In genomic region chr9:124062172-124062571, GRCh38 we compare ENCODE assay signal across 1 cellular context.
TF ChIP-seq lines count a peak whose summit lies in the region.

No MANE protein-coding gene starts in this region.

TF ChIP-seq in K562, 482 proteins besides CTCF, POLR2A, EP300 and RAD21 (continued from another document):
- TF ChIP-seq PTBP1 (IDR thresholded peaks at IDR 0.05; ENCODE audit: low read depth, low read length) (0 out of 2 replicates have a peak, but pooled peaks have one; percentile 63), SOX6 (IDR thresholded peaks at IDR 0.05) (no peak), BCOR (IDR thresholded peaks at IDR 0.05) (peak; percentile 61), ZNF263 (CRISPR knock-in tag; IDR thresholded peaks at IDR 0.05; ENCODE audit: borderline replicate concordance) (no peak), REST (CRISPR knock-in tag; IDR thresholded peaks at IDR 0.05; ENCODE audit: low read depth) (no peak), SMAD3 (CRISPR knock-in tag; conservative IDR thresholded peaks at IDR 0.05) (no peak), TCFL5 (CRISPR knock-in tag; conservative IDR thresholded peaks at IDR 0.05) (no peak), ZC3H11A (IDR thresholded peaks at IDR 0.05; ENCODE audit: low read depth, low read length) (no peak), RBBP5 (IDR thresholded peaks at IDR 0.05; ENCODE audit: borderline replicate concordance, insufficient read depth, low read length, poor library complexity, severe bottlenecking) (no peak), RBM25 (IDR thresholded peaks at IDR 0.05; ENCODE audit: low read depth, low read length, severe bottlenecking) (peak; percentile 94), ZNF175 (CRISPR knock-in tag; IDR thresholded peaks at IDR 0.05; ENCODE audit: low read depth) (no peak), ZNF165 (CRISPR knock-in tag; IDR thresholded peaks at IDR 0.05; ENCODE audit: borderline replicate concordance) (no peak), RBM39 (optimal IDR thresholded peaks at IDR 0.05; ENCODE audit: low read depth, low read length) (no peak), NFRKB (IDR thresholded peaks at IDR 0.05; ENCODE audit: low read depth) (no peak), ESRRA (IDR thresholded peaks at IDR 0.05; ENCODE audit: borderline replicate concordance, low read depth) (peak; percentile 86), SAFB (IDR thresholded peaks at IDR 0.05; ENCODE audit: borderline replicate concordance, low read depth, low read length) (no peak), RCOR1 (IDR thresholded peaks at IDR 0.05; ENCODE audit: borderline replicate concordance in 1 of 2, low read depth in 2 of 2, low read length in 2 of 2) (peak in 1 of 2 experiments; percentile 40; a peak in 1 of 4 replicates), NFIC (IDR thresholded peaks at IDR 0.05) (no peak), CCAR2 (IDR thresholded peaks at IDR 0.05; ENCODE audit: low read depth, low read length) (no peak), E2F5 (CRISPR knock-in tag; IDR thresholded peaks at IDR 0.05) (no peak), CBX8 (IDR thresholded peaks at IDR 0.05; ENCODE audit: borderline replicate concordance, extremely low read depth, low read depth, low read length, poor library complexity, severe bottlenecking) (no peak), ZNF707 (CRISPR knock-in tag; conservative IDR thresholded peaks at IDR 0.05) (no peak), KDM1A (IDR thresholded peaks at IDR 0.05) (peak in 1 of 2 experiments; percentile 71; a peak in 3 of 4 replicates)
- TF ChIP-seq, protein P1, sequence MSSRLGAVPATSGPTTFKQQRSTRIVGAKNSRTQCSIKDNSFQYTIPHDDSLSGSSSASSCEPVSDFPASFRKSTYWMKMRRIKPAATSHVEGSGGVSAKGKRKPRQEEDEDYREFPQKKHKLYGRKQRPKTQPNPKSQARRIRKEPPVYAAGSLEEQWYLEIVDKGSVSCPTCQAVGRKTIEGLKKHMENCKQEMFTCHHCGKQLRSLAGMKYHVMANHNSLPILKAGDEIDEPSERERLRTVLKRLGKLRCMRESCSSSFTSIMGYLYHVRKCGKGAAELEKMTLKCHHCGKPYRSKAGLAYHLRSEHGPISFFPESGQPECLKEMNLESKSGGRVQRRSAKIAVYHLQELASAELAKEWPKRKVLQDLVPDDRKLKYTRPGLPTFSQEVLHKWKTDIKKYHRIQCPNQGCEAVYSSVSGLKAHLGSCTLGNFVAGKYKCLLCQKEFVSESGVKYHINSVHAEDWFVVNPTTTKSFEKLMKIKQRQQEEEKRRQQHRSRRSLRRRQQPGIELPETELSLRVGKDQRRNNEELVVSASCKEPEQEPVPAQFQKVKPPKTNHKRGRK (tag; IDR thresholded peaks at IDR 0.05) = no peak
- TF ChIP-seq, protein P2, sequence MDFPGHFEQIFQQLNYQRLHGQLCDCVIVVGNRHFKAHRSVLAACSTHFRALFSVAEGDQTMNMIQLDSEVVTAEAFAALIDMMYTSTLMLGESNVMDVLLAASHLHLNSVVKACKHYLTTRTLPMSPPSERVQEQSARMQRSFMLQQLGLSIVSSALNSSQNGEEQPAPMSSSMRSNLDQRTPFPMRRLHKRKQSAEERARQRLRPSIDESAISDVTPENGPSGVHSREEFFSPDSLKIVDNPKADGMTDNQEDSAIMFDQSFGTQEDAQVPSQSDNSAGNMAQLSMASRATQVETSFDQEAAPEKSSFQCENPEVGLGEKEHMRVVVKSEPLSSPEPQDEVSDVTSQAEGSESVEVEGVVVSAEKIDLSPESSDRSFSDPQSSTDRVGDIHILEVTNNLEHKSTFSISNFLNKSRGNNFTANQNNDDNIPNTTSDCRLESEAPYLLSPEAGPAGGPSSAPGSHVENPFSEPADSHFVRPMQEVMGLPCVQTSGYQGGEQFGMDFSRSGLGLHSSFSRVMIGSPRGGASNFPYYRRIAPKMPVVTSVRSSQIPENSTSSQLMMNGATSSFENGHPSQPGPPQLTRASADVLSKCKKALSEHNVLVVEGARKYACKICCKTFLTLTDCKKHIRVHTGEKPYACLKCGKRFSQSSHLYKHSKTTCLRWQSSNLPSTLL (IDR thresholded peaks at IDR 0.05) = no peak
- TF ChIP-seq, protein P3, sequence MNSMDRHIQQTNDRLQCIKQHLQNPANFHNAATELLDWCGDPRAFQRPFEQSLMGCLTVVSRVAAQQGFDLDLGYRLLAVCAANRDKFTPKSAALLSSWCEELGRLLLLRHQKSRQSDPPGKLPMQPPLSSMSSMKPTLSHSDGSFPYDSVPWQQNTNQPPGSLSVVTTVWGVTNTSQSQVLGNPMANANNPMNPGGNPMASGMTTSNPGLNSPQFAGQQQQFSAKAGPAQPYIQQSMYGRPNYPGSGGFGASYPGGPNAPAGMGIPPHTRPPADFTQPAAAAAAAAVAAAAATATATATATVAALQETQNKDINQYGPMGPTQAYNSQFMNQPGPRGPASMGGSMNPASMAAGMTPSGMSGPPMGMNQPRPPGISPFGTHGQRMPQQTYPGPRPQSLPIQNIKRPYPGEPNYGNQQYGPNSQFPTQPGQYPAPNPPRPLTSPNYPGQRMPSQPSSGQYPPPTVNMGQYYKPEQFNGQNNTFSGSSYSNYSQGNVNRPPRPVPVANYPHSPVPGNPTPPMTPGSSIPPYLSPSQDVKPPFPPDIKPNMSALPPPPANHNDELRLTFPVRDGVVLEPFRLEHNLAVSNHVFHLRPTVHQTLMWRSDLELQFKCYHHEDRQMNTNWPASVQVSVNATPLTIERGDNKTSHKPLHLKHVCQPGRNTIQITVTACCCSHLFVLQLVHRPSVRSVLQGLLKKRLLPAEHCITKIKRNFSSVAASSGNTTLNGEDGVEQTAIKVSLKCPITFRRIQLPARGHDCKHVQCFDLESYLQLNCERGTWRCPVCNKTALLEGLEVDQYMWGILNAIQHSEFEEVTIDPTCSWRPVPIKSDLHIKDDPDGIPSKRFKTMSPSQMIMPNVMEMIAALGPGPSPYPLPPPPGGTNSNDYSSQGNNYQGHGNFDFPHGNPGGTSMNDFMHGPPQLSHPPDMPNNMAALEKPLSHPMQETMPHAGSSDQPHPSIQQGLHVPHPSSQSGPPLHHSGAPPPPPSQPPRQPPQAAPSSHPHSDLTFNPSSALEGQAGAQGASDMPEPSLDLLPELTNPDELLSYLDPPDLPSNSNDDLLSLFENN (IDR thresholded peaks at IDR 0.05; ENCODE audit: low read depth in 2 of 2, low read length in 2 of 2) = no peak
